Comparison of ENCODE assay signal across 1 cellular context in the genomic region with DNA sequence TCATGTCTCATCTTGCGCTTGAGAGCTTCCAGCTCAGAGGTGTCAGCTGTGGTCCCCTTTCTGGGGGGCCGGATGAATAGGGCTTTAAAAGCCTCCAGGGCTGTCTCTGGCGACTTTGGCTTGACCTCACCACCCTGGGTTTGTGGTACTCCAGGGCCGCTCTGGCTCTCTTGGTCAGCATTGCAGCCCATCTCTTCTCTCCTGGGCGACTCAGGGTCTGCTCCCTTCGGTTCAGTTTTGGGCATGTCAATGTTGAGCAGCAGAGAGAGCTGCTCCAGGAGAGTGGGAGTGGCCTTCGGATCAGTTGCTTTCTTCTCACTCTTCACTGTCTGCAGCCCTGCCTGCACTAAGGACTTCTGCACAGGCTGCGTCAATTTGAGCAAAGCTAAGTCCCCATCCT.
TF ChIP-seq lines count a peak whose summit lies in the region.

No MANE protein-coding gene starts in this region.

TF ChIP-seq in HepG2, 621 proteins besides CTCF, POLR2A, EP300 and RAD21 (continued from another document):
- TF ChIP-seq, protein P1, sequence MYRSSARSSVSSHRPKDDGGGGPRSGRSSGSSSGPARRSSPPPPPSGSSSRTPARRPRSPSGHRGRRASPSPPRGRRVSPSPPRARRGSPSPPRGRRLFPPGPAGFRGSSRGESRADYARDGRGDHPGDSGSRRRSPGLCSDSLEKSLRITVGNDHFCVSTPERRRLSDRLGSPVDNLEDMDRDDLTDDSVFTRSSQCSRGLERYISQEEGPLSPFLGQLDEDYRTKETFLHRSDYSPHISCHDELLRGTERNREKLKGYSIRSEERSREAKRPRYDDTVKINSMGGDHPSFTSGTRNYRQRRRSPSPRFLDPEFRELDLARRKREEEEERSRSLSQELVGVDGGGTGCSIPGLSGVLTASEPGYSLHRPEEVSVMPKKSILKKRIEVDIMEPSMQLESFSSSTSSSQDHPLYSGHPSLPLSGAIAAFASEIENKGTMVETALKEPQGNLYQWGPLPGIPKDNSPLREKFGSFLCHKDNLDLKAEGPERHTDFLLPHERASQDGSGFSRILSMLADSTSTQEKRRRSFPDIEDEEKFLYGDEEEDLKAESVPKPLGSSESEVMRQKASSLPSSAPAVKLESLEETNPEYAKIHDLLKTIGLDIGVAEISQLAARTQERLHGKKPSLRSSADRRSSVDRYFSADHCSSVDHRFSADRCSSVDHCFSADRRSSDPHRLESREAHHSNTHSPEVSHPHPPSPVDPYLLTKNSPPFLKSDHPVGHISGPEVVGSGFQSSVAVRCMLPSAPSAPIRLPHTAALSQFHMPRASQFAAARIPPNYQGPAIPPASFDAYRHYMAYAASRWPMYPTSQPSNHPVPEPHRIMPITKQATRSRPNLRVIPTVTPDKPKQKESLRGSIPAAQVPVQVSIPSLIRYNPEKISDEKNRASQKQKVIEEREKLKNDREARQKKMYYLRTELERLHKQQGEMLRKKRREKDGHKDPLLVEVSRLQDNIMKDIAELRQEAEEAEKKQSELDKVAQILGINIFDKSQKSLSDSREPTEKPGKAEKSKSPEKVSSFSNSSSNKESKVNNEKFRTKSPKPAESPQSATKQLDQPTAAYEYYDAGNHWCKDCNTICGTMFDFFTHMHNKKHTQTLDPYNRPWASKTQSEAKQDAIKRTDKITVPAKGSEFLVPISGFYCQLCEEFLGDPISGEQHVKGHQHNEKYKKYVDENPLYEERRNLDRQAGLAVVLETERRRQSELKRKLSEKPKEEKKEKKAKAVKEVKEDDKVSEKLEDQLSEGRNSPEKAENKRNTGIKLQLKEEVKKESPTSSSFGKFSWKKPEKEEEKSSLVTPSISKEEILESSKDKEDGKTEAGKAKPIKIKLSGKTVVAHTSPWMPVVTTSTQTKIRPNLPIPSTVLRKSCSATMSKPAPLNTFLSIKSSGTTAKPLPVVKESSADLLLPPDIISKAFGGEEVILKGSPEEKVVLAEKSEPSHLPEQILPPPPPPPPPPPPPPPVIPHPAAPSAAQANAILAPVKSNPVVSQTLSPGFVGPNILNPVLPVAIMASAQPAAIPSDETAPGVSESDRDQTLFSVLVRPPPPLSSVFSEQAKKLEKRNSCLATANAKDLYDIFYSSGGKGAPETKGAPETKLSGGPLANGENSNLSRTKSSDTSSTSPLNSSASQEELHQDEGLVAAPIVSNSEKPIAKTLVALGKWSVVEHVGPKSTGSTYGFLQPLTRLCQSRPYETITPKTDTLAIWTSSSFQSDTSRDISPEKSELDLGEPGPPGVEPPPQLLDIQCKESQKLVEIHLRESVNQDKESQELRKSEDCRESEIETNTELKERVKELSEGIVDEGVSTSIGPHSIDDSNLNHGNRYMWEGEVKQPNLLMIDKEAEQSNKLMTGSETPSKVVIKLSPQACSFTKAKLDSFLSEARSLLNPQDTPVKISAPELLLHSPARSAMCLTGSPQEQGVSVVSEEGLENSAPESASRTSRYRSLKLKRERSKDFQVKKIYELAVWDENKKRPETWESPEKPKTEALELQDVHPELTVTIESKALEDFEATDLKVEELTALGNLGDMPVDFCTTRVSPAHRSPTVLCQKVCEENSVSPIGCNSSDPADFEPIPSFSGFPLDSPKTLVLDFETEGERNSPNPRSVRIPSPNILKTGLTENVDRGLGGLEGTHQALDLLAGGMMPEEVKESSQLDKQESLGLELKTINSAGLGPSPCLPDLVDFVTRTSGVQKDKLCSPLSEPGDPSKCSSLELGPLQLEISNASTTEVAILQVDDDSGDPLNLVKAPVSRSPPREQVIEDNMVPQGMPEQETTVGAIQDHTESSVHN (CRISPR knock-in tag; IDR thresholded peaks at IDR 0.05): no peak
- TF ChIP-seq AHR (CRISPR knock-in tag; IDR thresholded peaks at IDR 0.05) (no peak), RFXAP (CRISPR knock-in tag; IDR thresholded peaks at IDR 0.05; ENCODE audit: borderline replicate concordance) (no peak), NR2F6 (IDR thresholded peaks at IDR 0.05) (no peak), NR2F6 (CRISPR knock-in tag; IDR thresholded peaks at IDR 0.05) (no peak), LCORL (IDR thresholded peaks at IDR 0.05) (no peak), LCORL (CRISPR knock-in tag; IDR thresholded peaks at IDR 0.05) (no peak), SRY (CRISPR knock-in tag; IDR thresholded peaks at IDR 0.05) (no peak), FOXA1 (IDR thresholded peaks at IDR 0.05) (no peak), FOXA1 (CRISPR knock-in tag; IDR thresholded peaks at IDR 0.05) (no peak), NCOA5 (CRISPR knock-in tag; IDR thresholded peaks at IDR 0.05) (no peak)
- TF ChIP-seq, protein P2, sequence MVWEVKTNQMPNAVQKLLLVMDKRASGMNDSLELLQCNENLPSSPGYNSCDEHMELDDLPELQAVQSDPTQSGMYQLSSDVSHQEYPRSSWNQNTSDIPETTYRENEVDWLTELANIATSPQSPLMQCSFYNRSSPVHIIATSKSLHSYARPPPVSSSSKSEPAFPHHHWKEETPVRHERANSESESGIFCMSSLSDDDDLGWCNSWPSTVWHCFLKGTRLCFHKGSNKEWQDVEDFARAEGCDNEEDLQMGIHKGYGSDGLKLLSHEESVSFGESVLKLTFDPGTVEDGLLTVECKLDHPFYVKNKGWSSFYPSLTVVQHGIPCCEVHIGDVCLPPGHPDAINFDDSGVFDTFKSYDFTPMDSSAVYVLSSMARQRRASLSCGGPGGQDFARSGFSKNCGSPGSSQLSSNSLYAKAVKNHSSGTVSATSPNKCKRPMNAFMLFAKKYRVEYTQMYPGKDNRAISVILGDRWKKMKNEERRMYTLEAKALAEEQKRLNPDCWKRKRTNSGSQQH (CRISPR knock-in tag; IDR thresholded peaks at IDR 0.05; ENCODE audit: low read depth): no peak
TF ChIP-seq in HepG2: peak in this region for 0.
